Comparison of ENCODE assay signal across 8 cellular contexts in genomic region chr14:24270537-24271133, GRCh38. TPM values are rescaled to one million over a fixed set of nuclear protein-coding genes. Genes with fewer than 3 reads are reported as not detected.
A peak's percentile ranks its signal among the peaks of the same experiment; 100 is the strongest.
DNase-seq lines count a peak whose midpoint lies in the region; ATAC-seq and TF ChIP-seq lines count a peak whose summit lies in the region.

No MANE protein-coding gene starts in this region.

- no peaks in the 10 kb centered on the region for H3K36me3 ChIP-seq in Caco-2 (ENCODE audit: control insufficient read depth, insufficient read depth, low read length)

- POLR2A ChIA-PET in Caco-2 (lab: Charles Lee), result interaction anchor here (0.6 to 2.1 kb wide), 6 partner anchors 9 to 116 kb away, joined by 3 to 39 read pairs (median 4); partner anchors contain the start of genes DHRS1, NOP9 and TINF2

- H3K4me3 ChIP-seq in Caco-2 (ENCODE audit: low read depth, low read length) (peak overlapping the region; percentile 95), LNCaP clone FGC (ENCODE audit: low read depth, low read length) (peak overlapping the region; percentile 89)

- H3K9me3 Mint-ChIP-seq in Caco-2 (ENCODE audit: unreplicated experiment), result no peaks in the 10 kb centered on the region
- H3K9me3 Mint-ChIP-seq in naive B cell, result no peaks in the 10 kb centered on the region

- TF ChIP-seq CTCF in Caco-2 (IDR thresholded peaks at IDR 0.05; ENCODE audit: insufficient read depth in 1 of 2, low read depth in 1 of 2, low read length in 1 of 2, severe bottlenecking in 1 of 2, unreplicated experiment in 1 of 2) (no peak), LNCaP clone FGC (IDR thresholded peaks at IDR 0.05; ENCODE audit: control insufficient read depth, extremely low read depth, insufficient read depth) (no peak)

- H3K27me3 Mint-ChIP-seq in Caco-2 (ENCODE audit: insufficient read depth, unreplicated experiment) (no peaks in the 10 kb centered on the region), naive B cell (no peaks in the 10 kb centered on the region)

- H3K36me3 Mint-ChIP-seq in Caco-2 (ENCODE audit: insufficient read depth, unreplicated experiment), result peaks cover 6% of the 10 kb centered on the region
- peaks cover 7 to 15% of the 10 kb centered on the region in 2 donors for H3K36me3 Mint-ChIP-seq in naive B cell

- H3K27ac Mint-ChIP-seq in Caco-2 (ENCODE audit: unreplicated experiment), result peak overlapping the region; percentile 74
- peak overlapping the region; percentile 82 to 100 (median 96) for H3K27ac Mint-ChIP-seq in naive B cell

- peaks cover 11% of the 10 kb centered on the region for H3K4me1 Mint-ChIP-seq in Caco-2 (ENCODE audit: low read depth, unreplicated experiment)
- H3K4me1 Mint-ChIP-seq in naive B cell, result peaks cover 33 to 46% (median 45%) of the 10 kb centered on the region in 3 donors

- H3K4me3 Mint-ChIP-seq in Caco-2 (ENCODE audit: unreplicated experiment) (peak overlapping the region; percentile 76), naive B cell (peak overlapping the region; percentile 77 to 94 (median 91))

- peaks cover 5% of the 10 kb centered on the region for H3K4me1 ChIP-seq in Caco-2

- no peaks in the 10 kb centered on the region for H3K27me3 ChIP-seq in Caco-2 (replicated peaks; ENCODE audit: control insufficient read depth, insufficient read depth, low read length)

- CTCF ChIA-PET in Caco-2 (lab: Charles Lee), result interaction anchor here (0.6 to 1.9 kb wide), 10 partner anchors 9 to 161 kb away, joined by 3 to 42 read pairs (median 5); partner anchors contain the start of genes CHMP4A, DHRS1, NOP9 and TINF2

- ATAC-seq in naive B cell (ENCODE audit: low read depth in 2 of 2) (peak; percentile 1), GM18870 (IDR thresholded peaks at IDR 0.05; ENCODE audit: unreplicated experiment) (no peak)

- DNase-seq in Caco-2 (no peak), LNCaP clone FGC (ENCODE audit: low read depth) (no peak), cerebellar cortex (ENCODE audit: low spot score) (peak; percentile 5), naive B cell (no peak), DMS114 treated with DMSO at 0.1 percent for 48 hours (lab: John Stamatoyannopoulos, UW; ENCODE audit: unreplicated experiment) (no peak), NCI-H345 treated with DMSO at 0.1 percent for 48 hours (lab: John Stamatoyannopoulos, UW; ENCODE audit: unreplicated experiment) (no peak)
- no peak for DNase-seq in stimulated activated CD4-positive, alpha-beta T cell treated with anti-CD3 and anti-CD28 coated beads, Interleukin-15, amount 100 ng/mL, for 24 hours

- intact Hi-C loops in Caco-2 (cut with micrococcal nuclease; ENCODE audit: unreplicated experiment), result loop anchor here (1.0 kb wide), 3 partner anchors 27 to 38 kb away; no protein-coding TSS in a partner anchor

- no TSS peak for BruUV-seq in Caco-2 (replicated peaks; lab: Mats Ljungman, UMichigan)

- no peaks in the 10 kb centered on the region for H3K9me3 ChIP-seq in Caco-2

RNA-seq across cellular contexts. Expression of gene RABGGTA, which starts 0.8 kb away (rescaled TPM):
- total RNA-seq in Caco-2 (2022), result 27.1 and 30.4 TPM in 2 replicates
- polyA plus RNA-seq in naive B cell (ENCODE audit: low read depth in 6 of 6), result 10 to 100 TPM; 22.2 to 36.2 (median 22.8) TPM

RNA-seq across cellular contexts. Expression of gene TGM1, which starts 7.7 kb away (rescaled TPM):
- total RNA-seq in Caco-2 (2022), result 5.9 and 6.1 TPM in 2 replicates
- polyA plus RNA-seq in naive B cell (ENCODE audit: low read depth in 6 of 6), result not detected

RNA-seq across cellular contexts. Expression of gene TINF2, which starts 28.2 kb away (rescaled TPM):
- 33.4 and 34.4 TPM in 2 replicates for total RNA-seq in Caco-2 (2022)
- 100 to 1,000 TPM; 238 to 289 (median 254) TPM for polyA plus RNA-seq in naive B cell (ENCODE audit: low read depth in 6 of 6)

RNA-seq across cellular contexts. Expression of gene DHRS1, which starts 28.9 kb away (rescaled TPM):
- total RNA-seq in Caco-2 (2022), result 15.6 and 18.1 TPM in 2 replicates
- polyA plus RNA-seq in naive B cell (ENCODE audit: low read depth in 6 of 6), result 10 to 100 TPM; 20.4 to 38.5 (median 29.3) TPM

RNA-seq across cellular contexts. Expression of gene NOP9, which starts 29.0 kb away (rescaled TPM):
- total RNA-seq in Caco-2 (2022), result 35.1 and 38.3 TPM in 2 replicates
- polyA plus RNA-seq in naive B cell (ENCODE audit: low read depth in 6 of 6), result 1 to 10 TPM in 5 of 6 donors, under 1 TPM in 1; 0.83 to 2.4 (median 1.3) TPM
